ENCODE assay signal across 20 cellular contexts in genomic region chr18:8839285-8839684, GRCh38.
A peak's percentile ranks its signal among the peaks of the same experiment; 100 is the strongest.
DNase-seq lines count a peak whose midpoint lies in the region; ATAC-seq, FAIRE-seq and TF ChIP-seq lines count a peak whose summit lies in the region.
"Had no signal": no experiment of that assay in that cellular context is flagged by ENCODE, and none has a peak within 500 bp of the region (broad histone marks: within the 10 kb centered on the region; RNA-seq: fewer than 3 reads in every experiment).

No MANE protein-coding gene starts in this region.

- TF ChIP-seq RAD21 in K562 (CRISPR knock-in tag; conservative IDR thresholded peaks at IDR 0.05 in 1 of 2, IDR thresholded peaks at IDR 0.05 in 1 of 2) = no peak

- no peak for TF ChIP-seq POLR2A in K562 (conservative IDR thresholded peaks at IDR 0.05)
- no peak for TF ChIP-seq POLR2A in breast epithelium (IDR thresholded peaks at IDR 0.05)

- H3K4me3 ChIP-seq in AG10803 (ENCODE audit: low read length) (no peak overlapping the region), MG63 (no peak overlapping the region), K562 (no peak overlapping the region), right cardiac atrium (ENCODE audit: low read length) (no peak overlapping the region), breast epithelium (no peak overlapping the region)
- H3K4me3 ChIP-seq in naive thymus-derived CD4-positive, alpha-beta T cell (ENCODE audit: low read length) = no peak overlapping the region

- H3K4me1 Mint-ChIP-seq in naive thymus-derived CD4-positive, alpha-beta T cell = no peaks in the 10 kb centered on the region
- H3K4me1 Mint-ChIP-seq: neural crest cell had no signal

- H4K20me1 ChIP-seq in K562 (replicated peaks; ENCODE audit: control insufficient read depth, insufficient read depth, low read length) = no peaks in the 10 kb centered on the region

- no peak for TF ChIP-seq EP300 in K562 (IDR thresholded peaks at IDR 0.05; ENCODE audit: low read length)

- H3K36me3 ChIP-seq in MG63 (no peaks in the 10 kb centered on the region), K562 (ENCODE audit: control insufficient read depth, insufficient read depth, low read length) (no peaks in the 10 kb centered on the region), breast epithelium (no peaks in the 10 kb centered on the region)
- H3K36me3 ChIP-seq in naive thymus-derived CD4-positive, alpha-beta T cell (ENCODE audit: control insufficient read depth in 2 of 3, insufficient read depth in 3 of 3, low read length in 3 of 3) = no peaks in the 10 kb centered on the region

- 11% methylated on average over 3 of the region's 3 CpGs for WGBS in K562 (ENCODE audit: insufficient coverage, low coverage, missing lambda C conversion rate)
- WGBS in right cardiac atrium = 25% methylated on average over 3 of the region's 3 CpGs

- peak; percentile 69 for DNase-seq in AG10803 (ENCODE audit: low read depth)
- peak; percentile 62 for DNase-seq in MG63
- DNase-seq in K562 (ENCODE audit: extremely low read depth in 1 of 4, low spot score in 3 of 4) = no peak
- peak in 2 of 3 donors; percentile 75 to 76 for DNase-seq in right cardiac atrium
- no peak for DNase-seq in naive thymus-derived CD4-positive, alpha-beta T cell
- no peak for DNase-seq in NCI-H1105 treated with DMSO at 0.1 percent for 48 hours (lab: John Stamatoyannopoulos, UW)
- DNase-seq in islet precursor cell = no peak
- DNase-seq in breast epithelium (ENCODE audit: low spot score in 2 of 2) = no peak
- DNase-seq: activated CD4-positive, alpha-beta T cell treated with anti-CD3 and anti-CD28 coated beads for 4 hours; activated CD8-positive, alpha-beta memory T cell treated with anti-CD3 and anti-CD28 coated beads, Interleukin-2, amount 50 U/mL, for 4 hours; activated naive CD4-positive, alpha-beta T cell treated with anti-CD3 and anti-CD28 coated beads for 36 hours; EL; mesendoderm; NCI-H1930; NCI-H69; retina; stimulated activated naive CD4-positive, alpha-beta T cell treated with Interleukin-2 at 50 U/mL for 16 hours had no signal

- H3K4me2 ChIP-seq in K562 (ENCODE audit: insufficient read depth, low read length) = no peak overlapping the region

- H3K27me3 ChIP-seq in MG63 = no peaks in the 10 kb centered on the region
- H3K27me3 ChIP-seq in K562 (ENCODE audit: control insufficient read depth in 2 of 2, insufficient read depth in 2 of 2, low read length in 2 of 2) = peaks cover 20 to 32% of the 10 kb centered on the region in 2 experiments
- H3K27me3 ChIP-seq in right cardiac atrium (ENCODE audit: control insufficient read depth, insufficient read depth) = no peaks in the 10 kb centered on the region
- no peaks in the 10 kb centered on the region for H3K27me3 ChIP-seq in naive thymus-derived CD4-positive, alpha-beta T cell (ENCODE audit: control insufficient read depth in 2 of 2, insufficient read depth in 2 of 2, low read length in 2 of 2)
- H3K27me3 ChIP-seq in breast epithelium = no peaks in the 10 kb centered on the region

- TF ChIP-seq CTCF in AG10803 (conservative IDR thresholded peaks at IDR 0.05; ENCODE audit: low read length) (no peak), K562 (IDR thresholded peaks at IDR 0.05 in 2 of 3, conservative IDR thresholded peaks at IDR 0.05 in 1 of 3; ENCODE audit: insufficient read depth in 2 of 3, low read depth in 1 of 3, low read length in 3 of 3) (no peak), breast epithelium (IDR thresholded peaks at IDR 0.05) (no peak)

- ATAC-seq in K562 (no peak; the same call in 2 of the 3 replicates), right cardiac atrium (peak; percentile 35 to 59)
- ATAC-seq in naive thymus-derived CD4-positive, alpha-beta T cell = no peak

- H3K9me1 ChIP-seq in K562 (ENCODE audit: control insufficient read depth, insufficient read depth, low read length) = no peaks in the 10 kb centered on the region

- intact Hi-C loops in K562 (cut with micrococcal nuclease) = no loop called here
- intact Hi-C loops in right cardiac atrium (cut with DNase I) = no loop called here
- intact Hi-C loops in naive thymus-derived CD4-positive, alpha-beta T cell (cut with micrococcal nuclease) = no loop called here
- intact Hi-C loops in breast epithelium (cut with DNase I; ENCODE audit: low total_unique reads) = no loop called here

- FAIRE-seq in K562 (lab: Jason Lieb, UNC) = no peak
- FAIRE-seq: islet of Langerhans had no signal

- no TSS peak for BruUV-seq in K562 (replicated peaks; lab: Mats Ljungman, UMichigan)

- peak overlapping the region; percentile 42; the same call in 1 of the 2 replicates for H2AFZ ChIP-seq in K562 (ENCODE audit: low read depth, low read length)

- in situ Hi-C loops in K562 (cut with MboI) = no loop called here

- no peak overlapping the region for H3K4me3 Mint-ChIP-seq in naive thymus-derived CD4-positive, alpha-beta T cell
- H3K4me3 Mint-ChIP-seq: activated naive CD4-positive, alpha-beta T cell treated with anti-CD3 and anti-CD28 coated beads for 36 hours; neural crest cell; type B pancreatic cell had no signal

- H3K36me3 Mint-ChIP-seq in naive thymus-derived CD4-positive, alpha-beta T cell = peaks cover 0 to 5% (median 0%) of the 10 kb centered on the region in 5 donors
- H3K36me3 Mint-ChIP-seq: type B pancreatic cell had no signal

- peaks cover 0 to 13% (median 5%) of the 10 kb centered on the region in 11 donors for H3K9me3 Mint-ChIP-seq in naive thymus-derived CD4-positive, alpha-beta T cell

- no peak overlapping the region for H3K9ac ChIP-seq in K562 (ENCODE audit: insufficient read depth in 1 of 2, low read depth in 2 of 2, low read length in 2 of 2)

- CTCF ChIA-PET in K562 (lab: Yijun Ruan, JAX; ENCODE audit: low intra/inter-chr PET ratio) = no interaction called here
- CTCF ChIA-PET in naive thymus-derived CD4-positive, alpha-beta T cell (lab: Charles Lee) = interaction anchor here (0.5 kb wide), 1 partner anchor 38 kb away, joined by 3 read pairs; no protein-coding TSS in a partner anchor

- peaks cover 2 to 12% (median 5%) of the 10 kb centered on the region in 5 donors for H3K27me3 Mint-ChIP-seq in naive thymus-derived CD4-positive, alpha-beta T cell
- H3K27me3 Mint-ChIP-seq: type B pancreatic cell had no signal

- H3K79me2 ChIP-seq in K562 (ENCODE audit: control insufficient read depth, insufficient read depth, low read length) = no peaks in the 10 kb centered on the region

- no peak overlapping the region for H3K27ac ChIP-seq in K562 (ENCODE audit: extremely low read depth, low read depth, low read length)
- H3K27ac ChIP-seq in right cardiac atrium (ENCODE audit: low read length) = no peak overlapping the region
- no peak overlapping the region for H3K27ac ChIP-seq in naive thymus-derived CD4-positive, alpha-beta T cell (ENCODE audit: low read depth, low read length)
- H3K27ac ChIP-seq in breast epithelium = no peak overlapping the region

- H3K4me1 ChIP-seq in K562 (replicated peaks in 1 of 2; ENCODE audit: control insufficient read depth in 2 of 2, insufficient read depth in 2 of 2, low read length in 2 of 2) (peaks cover 0 to 12% of the 10 kb centered on the region in 2 experiments; a peak in 3 of 5 replicates), right cardiac atrium (ENCODE audit: control insufficient read depth, insufficient read depth, low read length) (peaks cover 3% of the 10 kb centered on the region), breast epithelium (no peaks in the 10 kb centered on the region)
- no peaks in the 10 kb centered on the region for H3K4me1 ChIP-seq in naive thymus-derived CD4-positive, alpha-beta T cell (ENCODE audit: control insufficient read depth in 2 of 2, insufficient read depth in 2 of 2, low read length in 2 of 2)

- POLR2A ChIA-PET in K562 (lab: Yijun Ruan, JAX) = interaction anchor here (0.7 to 1.4 kb wide), 2 partner anchors 9 to 92 kb away, joined by 3 to 4 read pairs; no protein-coding TSS in a partner anchor
- POLR2A ChIA-PET in naive thymus-derived CD4-positive, alpha-beta T cell (lab: Charles Lee) = no interaction called here

- H3K27ac Mint-ChIP-seq in naive thymus-derived CD4-positive, alpha-beta T cell = no peak overlapping the region
- H3K27ac Mint-ChIP-seq: activated naive CD4-positive, alpha-beta T cell treated with anti-CD3 and anti-CD28 coated beads for 36 hours; type B pancreatic cell had no signal

- H3K9me3 ChIP-seq in MG63 (peaks cover 4% of the 10 kb centered on the region), K562 (replicated peaks; ENCODE audit: control insufficient read depth, insufficient read depth, low read depth, low read length) (no peaks in the 10 kb centered on the region; the same call in 1 of the 2 replicates), right cardiac atrium (ENCODE audit: control insufficient read depth, low read length) (no peaks in the 10 kb centered on the region), breast epithelium (peaks cover 0 to 9% of the 10 kb centered on the region in 2 donors)
- H3K9me3 ChIP-seq in naive thymus-derived CD4-positive, alpha-beta T cell (ENCODE audit: control insufficient read depth in 2 of 3, low read length in 3 of 3) = no peaks in the 10 kb centered on the region

TF ChIP-seq in K562, 482 proteins besides CTCF, POLR2A, EP300 and RAD21 (continues in another document):
- TF ChIP-seq MAX (CRISPR knock-in tag; IDR thresholded peaks at IDR 0.05) (0 out of 2 replicates have a peak, but pooled peaks have one; percentile 28), PCBP1 (IDR thresholded peaks at IDR 0.05; ENCODE audit: low read depth, low read length, poor library complexity, severe bottlenecking) (no peak), NFIC (IDR thresholded peaks at IDR 0.05) (peak; percentile 21; the same call in 1 of the 2 replicates), ZNF644 (tag; IDR thresholded peaks at IDR 0.05; ENCODE audit: low read depth) (no peak), NCOA2 (IDR thresholded peaks at IDR 0.05; ENCODE audit: partially characterized antibody in 2 of 2) (no peak), L3MBTL2 (IDR thresholded peaks at IDR 0.05) (peak; percentile 49; the same call in 1 of the 2 replicates), SIN3A (IDR thresholded peaks at IDR 0.05; ENCODE audit: borderline replicate concordance in 2 of 2, control insufficient read depth in 1 of 2, low read depth in 2 of 2, low read length in 2 of 2) (no peak)

Comparison
In these comparisons a context has a peak if more than half of its experiments do, and no peak if none do; other contexts are left out.
1. DNase-seq: peak in AG10803 (single experiment), MG63 (single experiment) and right cardiac atrium (2 of 3); none in K562 (0 of 4), naive thymus-derived CD4-positive, alpha-beta T cell (0 of 9), NCI-H1105 treated with DMSO at 0.1 percent for 48 hours (single experiment), islet precursor cell (single experiment) and breast epithelium (0 of 2).
2. ATAC-seq: peak in right cardiac atrium (2 of 2); none in K562 (single experiment) and naive thymus-derived CD4-positive, alpha-beta T cell (single experiment).